Comparison of ENCODE assay signal across 30 cellular contexts in the genomic region with DNA sequence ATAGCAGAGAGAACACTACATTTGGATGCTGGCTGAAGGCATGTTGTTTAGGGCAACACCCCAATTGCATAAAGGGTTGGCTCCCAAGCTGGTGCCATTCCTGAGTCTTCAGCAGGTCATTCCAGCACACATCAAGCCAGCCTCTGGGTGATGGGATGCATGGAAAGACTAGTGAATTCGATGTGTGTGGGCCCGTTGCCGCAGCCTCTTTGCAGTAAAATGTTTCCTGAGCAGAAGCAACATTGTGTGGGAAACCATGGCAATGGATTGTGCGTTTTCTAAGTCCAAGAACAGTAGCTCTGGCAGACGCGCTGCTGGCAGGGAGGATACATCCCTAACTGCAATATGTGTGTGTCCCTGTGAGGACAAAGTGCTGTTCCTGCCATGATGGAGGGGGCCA.
"Had no signal": no experiment of that assay in that cellular context is flagged by ENCODE, and none has a peak within 500 bp of the region (broad histone marks: within the 10 kb centered on the region; RNA-seq: fewer than 3 reads in every experiment).

No MANE protein-coding gene starts in this region.

- H2AFZ ChIP-seq: PC-9 had no signal

- H3K27ac Mint-ChIP-seq: activated B cell treated with CpG ODN at 0.5 μM for 24 hours; activated CD4-positive, alpha-beta memory T cell treated with anti-CD3 and anti-CD28 coated beads for 36 hours; activated naive CD4-positive, alpha-beta T cell treated with anti-CD3 and anti-CD28 coated beads, Interleukin-2, amount 10 ng/mL, durations not matched to agents 7 days and 5 days; activated naive CD8-positive, alpha-beta T cell; activated naive CD8-positive, alpha-beta T cell treated with anti-CD3 and anti-CD28 coated beads, Interleukin-2, amount 50 U/mL, for 24 hours; activated T-helper 1 cell treated with anti-CD3 and anti-CD28 coated beads, Interleukin-12 subunit alpha, Interleukin-12 subunit beta, Interleukin-2, Interleukin-4 antibody, amounts not matched to agents 30 ng/mL and 10 ng/mL and 1 ng/mL, durations not matched to agents 14 hours and 24 hours and 36 hours; brain; T-cell; T-helper 17 cell had no signal

- H3K4me3 Mint-ChIP-seq: activated B cell treated with CpG ODN at 0.5 μM for 24 hours; activated CD4-positive, alpha-beta memory T cell treated with anti-CD3 and anti-CD28 coated beads for 36 hours; activated naive CD4-positive, alpha-beta T cell treated with anti-CD3 and anti-CD28 coated beads, Interleukin-2, amount 10 ng/mL, durations not matched to agents 7 days and 5 days; activated naive CD8-positive, alpha-beta T cell; activated naive CD8-positive, alpha-beta T cell treated with anti-CD3 and anti-CD28 coated beads, Interleukin-2, amount 50 U/mL, for 24 hours; activated T-cell treated with anti-CD3 and anti-CD28 coated beads, Interleukin-2, amount 50 U/mL, for 4 hours; activated T-helper 1 cell treated with anti-CD3 and anti-CD28 coated beads, Interleukin-12 subunit alpha, Interleukin-12 subunit beta, Interleukin-2, Interleukin-4 antibody, amounts not matched to agents 30 ng/mL and 10 ng/mL and 1 ng/mL, durations not matched to agents 14 hours and 24 hours and 36 hours; brain; T-cell; T-helper 17 cell had no signal

- DNase-seq: activated B cell treated with CpG ODN at 0.5 μM for 24 hours; activated CD4-positive, alpha-beta memory T cell treated with anti-CD3 and anti-CD28 coated beads for 36 hours; activated CD4-positive, alpha-beta T cell treated with anti-CD3 and anti-CD28 coated beads for 4 hours; activated CD4-positive, alpha-beta T cell treated with anti-CD3 and anti-CD28 coated beads, Interleukin-2, amount 50 U/mL, for 1 hour; activated CD4-positive, CD25-positive, alpha-beta regulatory T cell treated with anti-CD3 and anti-CD28 coated beads, Interleukin-2, amount 50 U/mL, for 72 hours; activated CD8-positive, alpha-beta memory T cell treated with anti-CD3 and anti-CD28 coated beads, Interleukin-2, amount 50 U/mL, for 4 hours; activated gamma-delta T cell treated with Interleukin-2 at 50 U/mL for 16 hours; activated naive CD4-positive, alpha-beta T cell treated with anti-CD3 and anti-CD28 coated beads, Interleukin-2, amount 10 ng/mL, durations not matched to agents 7 days and 5 days; activated naive CD8-positive, alpha-beta T cell treated with anti-CD3 and anti-CD28 coated beads, Interleukin-2, amount 50 U/mL, for 24 hours; activated T-cell treated with anti-CD3 and anti-CD28 coated beads for 4 hours; activated T-cell treated with anti-CD3 and anti-CD28 coated beads, Interleukin-2, amount 50 U/mL, for 4 hours; caudate nucleus; NCI-H1105; NCI-H1436; NCI-H1694; NCI-H2029; NCI-H345; NCI-H524 treated with DMSO at 0.1 percent for 48 hours; PC-9; SIG-M5; T-cell; T-helper 17 cell had no signal

- H3K27ac ChIP-seq: KMS-11, PC-9, RWPE1, VCaP had no signal

- H3K36me3 Mint-ChIP-seq: activated CD4-positive, alpha-beta memory T cell treated with anti-CD3 and anti-CD28 coated beads for 36 hours; activated naive CD4-positive, alpha-beta T cell treated with anti-CD3 and anti-CD28 coated beads, Interleukin-2, amount 10 ng/mL, durations not matched to agents 7 days and 5 days; activated naive CD8-positive, alpha-beta T cell; brain; T-cell had no signal

- H3K4me1 Mint-ChIP-seq: brain, T-helper 17 cell had no signal

- H3K4me3 ChIP-seq: PC-9 had no signal

- ATAC-seq: activated naive CD8-positive, alpha-beta T cell treated with anti-CD3 and anti-CD28 coated beads, Interleukin-2, amount 50 U/mL, for 24 hours; activated T-cell treated with anti-CD3 and anti-CD28 coated beads, Interleukin-2, amount 50 U/mL, for 4 hours; Right ventricle myocardium inferior; SK-N-SH treated with all-trans-retinoic acid at 6 μM for 48 hours; T-cell; T-helper 17 cell had no signal

- H3K4me2 ChIP-seq: KMS-11, PC-9 had no signal
